ENCODE assay signal across 1 cellular context in the genomic region with DNA sequence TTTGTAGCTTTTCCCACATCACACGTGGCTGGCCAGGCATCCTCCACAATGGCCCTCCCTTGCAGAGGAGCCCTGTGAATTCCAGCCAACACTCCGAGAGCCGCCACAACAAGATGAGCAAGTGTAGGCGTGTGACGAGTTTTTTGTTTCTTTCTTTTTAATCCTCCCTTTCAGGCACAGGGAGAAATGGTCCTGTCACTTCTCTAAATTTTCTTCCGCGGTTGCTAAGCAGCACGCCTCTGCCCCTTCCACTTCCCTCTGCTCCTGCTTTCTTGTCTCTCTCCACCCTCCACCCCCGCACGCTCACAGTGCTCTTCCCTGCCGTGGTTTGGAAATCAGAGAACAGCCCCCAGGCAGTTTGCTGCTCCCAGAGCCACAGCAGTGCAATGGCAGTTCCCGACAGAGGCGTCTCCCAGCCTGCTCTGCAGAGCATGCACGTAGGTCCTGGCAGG.
TF ChIP-seq lines count a peak whose summit lies in the region.

No MANE protein-coding gene starts in this region.

TF ChIP-seq in H1, 55 proteins besides CTCF, POLR2A, EP300 and RAD21 (continued from another document):
- TF ChIP-seq CEBPB (IDR thresholded peaks at IDR 0.05; ENCODE audit: low read depth, low read length) = 0 out of 2 replicates have a peak, but pooled peaks have one; percentile 16
- TF ChIP-seq TAF1 (IDR thresholded peaks at IDR 0.05; ENCODE audit: low read depth, low read length) = 0 out of 2 replicates have a peak, but pooled peaks have one; percentile 33
- no peak for TF ChIP-seq SP4 (IDR thresholded peaks at IDR 0.05; ENCODE audit: low read length)
TF ChIP-seq in H1: peak in this region for 8.
